Comparison of ENCODE assay signal across 1 cellular context in genomic region chr19:7801020-7801570, GRCh38.
TF ChIP-seq lines count a peak whose summit lies in the region.

No MANE protein-coding gene starts in this region.

TF ChIP-seq in K562, 482 proteins besides CTCF, POLR2A, EP300 and RAD21 (continued from another document and continues in another):
- TF ChIP-seq HINFP (tag; conservative IDR thresholded peaks at IDR 0.05; ENCODE audit: low read depth) (no peak), TRIM28 (IDR thresholded peaks at IDR 0.05) (no peak), ARID3A (IDR thresholded peaks at IDR 0.05; ENCODE audit: borderline replicate concordance, low read depth, low read length) (no peak), SMARCE1 (IDR thresholded peaks at IDR 0.05) (no peak), HES1 (IDR thresholded peaks at IDR 0.05; ENCODE audit: low read depth) (peak; percentile 81), ZNF232 (CRISPR knock-in tag; IDR thresholded peaks at IDR 0.05) (no peak), PRPF4 (IDR thresholded peaks at IDR 0.05; ENCODE audit: insufficient read depth, low read depth, low read length, poor library complexity, severe bottlenecking) (no peak), VEZF1 (CRISPR knock-in tag; IDR thresholded peaks at IDR 0.05) (0 out of 2 replicates have a peak, but pooled peaks have one; percentile 12), ZNF146 (CRISPR knock-in tag; IDR thresholded peaks at IDR 0.05; ENCODE audit: unreplicated experiment) (no peak), ZNF3 (CRISPR knock-in tag; IDR thresholded peaks at IDR 0.05) (no peak), NR2C2 (CRISPR knock-in tag; IDR thresholded peaks at IDR 0.05) (no peak), NR2C2 (tag; IDR thresholded peaks at IDR 0.05) (no peak), ELF1 (tag; IDR thresholded peaks at IDR 0.05) (no peak), OTX1 (CRISPR knock-in tag; IDR thresholded peaks at IDR 0.05) (no peak), SNRNP70 (optimal IDR thresholded peaks at IDR 0.05; ENCODE audit: low read depth, low read length) (no peak), ZFP36 (IDR thresholded peaks at IDR 0.05; ENCODE audit: low read depth, low read length, partially characterized antibody) (no peak), SREBF1 (IDR thresholded peaks at IDR 0.05; ENCODE audit: borderline replicate concordance, low read depth, low read length) (no peak), NCOA4 (IDR thresholded peaks at IDR 0.05; ENCODE audit: partially characterized antibody) (no peak), ZFPM2 (CRISPR knock-in tag; IDR thresholded peaks at IDR 0.05) (no peak), GATAD2A (IDR thresholded peaks at IDR 0.05) (no peak), EP400 (IDR thresholded peaks at IDR 0.05) (no peak), DMBX1 (CRISPR knock-in tag; IDR thresholded peaks at IDR 0.05; ENCODE audit: borderline replicate concordance) (no peak), NFIX (CRISPR knock-in tag; IDR thresholded peaks at IDR 0.05; ENCODE audit: low read depth) (no peak), ZNF431 (CRISPR knock-in tag; IDR thresholded peaks at IDR 0.05) (no peak), GTF2A2 (tag; IDR thresholded peaks at IDR 0.05) (no peak), ZNF764 (CRISPR knock-in tag; IDR thresholded peaks at IDR 0.05; ENCODE audit: low read depth) (no peak), NFXL1 (CRISPR knock-in tag; IDR thresholded peaks at IDR 0.05) (no peak), HDAC6 (IDR thresholded peaks at IDR 0.05; ENCODE audit: low read depth, low read length) (no peak), TCF3 (CRISPR knock-in tag; IDR thresholded peaks at IDR 0.05) (peak; percentile 52), ZKSCAN8 (CRISPR knock-in tag; IDR thresholded peaks at IDR 0.05) (no peak), SREBF2 (CRISPR knock-in tag; IDR thresholded peaks at IDR 0.05) (no peak), MAFF (IDR thresholded peaks at IDR 0.05; ENCODE audit: low read length) (no peak), CBX3 (IDR thresholded peaks at IDR 0.05; ENCODE audit: borderline replicate concordance in 1 of 2, low read length in 2 of 2) (peak in 1 of 2 experiments; percentile 51; a peak in 1 of 3 replicates), EZH2 (IDR thresholded peaks at IDR 0.05; ENCODE audit: borderline replicate concordance, low read depth, low read length) (no peak), E2F8 (IDR thresholded peaks at IDR 0.05; ENCODE audit: low read depth, partially characterized antibody) (no peak), ZNF695 (CRISPR knock-in tag; IDR thresholded peaks at IDR 0.05) (no peak), BDP1 (IDR thresholded peaks at IDR 0.05; ENCODE audit: insufficient read depth, insufficient read length) (no peak), SMARCA4 (IDR thresholded peaks at IDR 0.05) (no peak), CHAMP1 (IDR thresholded peaks at IDR 0.05) (no peak), STAT5A (IDR thresholded peaks at IDR 0.05; ENCODE audit: borderline replicate concordance, low read length) (peak; percentile 54), XRCC3 (IDR thresholded peaks at IDR 0.05) (no peak), TARDBP (IDR thresholded peaks at IDR 0.05) (no peak), ZNF592 (IDR thresholded peaks at IDR 0.05) (no peak), IFI16 (CRISPR knock-in tag; IDR thresholded peaks at IDR 0.05) (no peak), TSC22D4 (tag; IDR thresholded peaks at IDR 0.05) (no peak), USF2 (CRISPR knock-in tag; IDR thresholded peaks at IDR 0.05) (no peak), RBFOX2 (IDR thresholded peaks at IDR 0.05; ENCODE audit: low read depth, low read length) (no peak), GABPB1 (CRISPR knock-in tag; IDR thresholded peaks at IDR 0.05) (no peak), RBM22 (IDR thresholded peaks at IDR 0.05; ENCODE audit: low read depth, low read length, poor library complexity, severe bottlenecking) (no peak), ZNF239 (CRISPR knock-in tag; IDR thresholded peaks at IDR 0.05) (no peak), ZKSCAN1 (IDR thresholded peaks at IDR 0.05; ENCODE audit: low read depth, low read length) (no peak), MAZ (CRISPR knock-in tag; conservative IDR thresholded peaks at IDR 0.05 in 1 of 2, IDR thresholded peaks at IDR 0.05 in 1 of 2) (peak in 1 of 2 experiments; percentile 42; a peak in 1 of 4 replicates), RFX7 (CRISPR knock-in tag; IDR thresholded peaks at IDR 0.05) (no peak), SLC30A9 (CRISPR knock-in tag; IDR thresholded peaks at IDR 0.05) (no peak), FOXK1 (CRISPR knock-in tag; IDR thresholded peaks at IDR 0.05; ENCODE audit: borderline replicate concordance) (no peak), MEF2D (tag; conservative IDR thresholded peaks at IDR 0.05; ENCODE audit: low read depth) (no peak), RBM17 (IDR thresholded peaks at IDR 0.05; ENCODE audit: borderline replicate concordance, low read depth, low read length) (no peak), ELK3 (CRISPR knock-in tag; IDR thresholded peaks at IDR 0.05) (no peak)
